ENCODE assay signal across 17 cellular contexts in genomic region chr14:69690042-69690441, GRCh38.
"Had no signal": no experiment of that assay in that cellular context is flagged by ENCODE, and none has a peak within 500 bp of the region (broad histone marks: within the 10 kb centered on the region; RNA-seq: fewer than 3 reads in every experiment).

No MANE protein-coding gene starts in this region.

- ATAC-seq: activated CD8-positive, alpha-beta T cell treated with anti-CD3 and anti-CD28 coated beads for 36 hours; activated naive CD8-positive, alpha-beta T cell treated with anti-CD3 and anti-CD28 coated beads, Interleukin-2, amount 50 U/mL, for 24 hours; left lung; SK-N-SH treated with all-trans-retinoic acid at 6 μM for 48 hours; T-helper 17 cell had no signal

- H3K36me3 ChIP-seq: ascending aorta, cardiac muscle cell, right atrium auricular region, transverse colon had no signal

- H3K27me3 Mint-ChIP-seq: activated CD8-positive, alpha-beta T cell treated with anti-CD3 and anti-CD28 coated beads for 36 hours; activated naive CD8-positive, alpha-beta T cell treated with anti-CD3 and anti-CD28 coated beads, Interleukin-2, amount 50 U/mL, for 24 hours; T-helper 17 cell had no signal

- H3K27ac Mint-ChIP-seq: activated CD8-positive, alpha-beta T cell treated with anti-CD3 and anti-CD28 coated beads for 36 hours; activated naive CD8-positive, alpha-beta T cell treated with anti-CD3 and anti-CD28 coated beads, Interleukin-2, amount 50 U/mL, for 24 hours; T-helper 17 cell had no signal

- DNase-seq: activated CD4-positive, CD25-positive, alpha-beta regulatory T cell treated with anti-CD3 and anti-CD28 coated beads, Interleukin-2, amount 50 U/mL, for 72 hours; activated CD8-positive, alpha-beta T cell treated with anti-CD3 and anti-CD28 coated beads for 36 hours; activated effector memory CD4-positive, alpha-beta T cell treated with Interleukin-2 at 50 U/mL for 16 hours; activated naive CD8-positive, alpha-beta T cell treated with anti-CD3 and anti-CD28 coated beads, Interleukin-2, amount 50 U/mL, for 24 hours; effector CD8-positive, alpha-beta T cell; islet precursor cell; left lung; mesendoderm; SHP77; small intestine; T-helper 17 cell; transverse colon had no signal

- H3K9me3 Mint-ChIP-seq: activated CD8-positive, alpha-beta T cell treated with anti-CD3 and anti-CD28 coated beads for 36 hours; activated naive CD8-positive, alpha-beta T cell treated with anti-CD3 and anti-CD28 coated beads, Interleukin-2, amount 50 U/mL, for 24 hours; neural crest cell had no signal

- H3K27ac ChIP-seq: ascending aorta, cardiac muscle cell, left lung, right atrium auricular region, transverse colon had no signal

- H3K9me3 ChIP-seq: ascending aorta, left lung, right atrium auricular region, transverse colon had no signal

- H3K27me3 ChIP-seq: ascending aorta, cardiac muscle cell, left lung, right atrium auricular region, transverse colon had no signal

- H3K4me3 Mint-ChIP-seq: activated CD8-positive, alpha-beta T cell treated with anti-CD3 and anti-CD28 coated beads for 36 hours; activated naive CD8-positive, alpha-beta T cell treated with anti-CD3 and anti-CD28 coated beads, Interleukin-2, amount 50 U/mL, for 24 hours; neural crest cell; T-helper 17 cell had no signal

- H3K4me3 ChIP-seq: ascending aorta, cardiac muscle cell, left lung, right atrium auricular region, transverse colon had no signal
